11 cellular contexts compared by ENCODE assay signal in the genomic region with DNA sequence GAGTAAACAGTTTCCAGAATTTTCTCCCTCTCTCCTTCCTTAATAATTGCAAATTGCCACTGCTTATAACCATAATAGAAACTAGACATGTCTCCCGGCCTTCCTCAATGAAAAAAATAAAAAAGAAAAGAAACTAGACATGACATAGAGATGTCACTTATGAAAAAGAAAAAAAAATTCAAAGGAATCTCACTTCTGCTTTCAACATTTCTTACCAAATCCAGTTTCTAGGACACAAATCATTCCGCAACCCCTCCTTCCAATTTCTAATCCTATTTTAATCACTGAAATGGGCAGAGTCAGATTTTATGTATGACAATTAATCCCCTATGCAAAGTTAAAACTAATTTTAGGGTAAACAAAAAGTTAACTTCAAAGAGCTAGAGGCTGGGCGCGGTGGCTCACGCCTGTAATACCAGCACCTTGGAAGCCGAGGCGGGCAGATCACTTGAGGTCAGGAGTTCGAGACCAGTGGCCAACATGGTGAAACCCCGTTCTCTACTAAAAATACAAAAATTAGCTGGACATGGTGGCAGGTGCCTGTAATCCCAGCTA. TPM values are rescaled to one million over a fixed set of nuclear protein-coding genes. Genes with fewer than 3 reads are reported as not detected.
DNase-seq lines count a peak whose midpoint lies in the region; ATAC-seq and TF ChIP-seq lines count a peak whose summit lies in the region.
"Had no signal": no experiment of that assay in that cellular context is flagged by ENCODE, and none has a peak within 500 bp of the region (broad histone marks: within the 10 kb centered on the region; RNA-seq: fewer than 3 reads in every experiment).

No MANE protein-coding gene starts in this region.

- DNase-seq in HAP-1 (ENCODE audit: low spot score in 2 of 2) = peak; percentile 28 to 35
- DNase-seq in osteocyte (ENCODE audit: extremely low spot score, unreplicated experiment) = no peak
- no peak for DNase-seq in stimulated activated naive CD8-positive, alpha-beta T cell treated with anti-CD3 and anti-CD28 coated beads, Interleukin-15, amount 100 ng/mL, for 72 hours
- no peak for DNase-seq in Peyer's patch
- no peak for DNase-seq in activated CD4-positive, alpha-beta T cell treated with anti-CD3 and anti-CD28 coated beads, Interleukin-2, amount 50 U/mL, for 48 hours
- DNase-seq: DMS79; stimulated activated CD4-positive, alpha-beta T cell treated with anti-CD3 and anti-CD28 coated beads, Interleukin-2, amount 100 ng/mL, for 24 hours; testis had no signal

- in situ Hi-C loops in HAP-1 (cut with MboI; ENCODE audit: low sequenced_read_pairs) = no loop called here

- H3K4me3 ChIP-seq in HAP-1 (no peak overlapping the region), Peyer's patch (no peak overlapping the region)
- H3K4me3 ChIP-seq: testis had no signal

- peaks cover 31% of the 10 kb centered on the region for H3K4me1 Mint-ChIP-seq in osteocyte (ENCODE audit: unreplicated experiment)
- peaks cover 29% of the 10 kb centered on the region for H3K4me1 Mint-ChIP-seq in stimulated activated naive CD8-positive, alpha-beta T cell treated with anti-CD3 and anti-CD28 coated beads, Interleukin-15, amount 100 ng/mL, for 72 hours

- H3K27me3 ChIP-seq in HAP-1 (ENCODE audit: low read depth) (no peaks in the 10 kb centered on the region), Peyer's patch (no peaks in the 10 kb centered on the region)
- H3K27me3 ChIP-seq: testis had no signal

- ATAC-seq in GM18909 (IDR thresholded peaks at IDR 0.05; ENCODE audit: poor library complexity, unreplicated experiment) = peak; percentile 51
- peak; percentile 51 for ATAC-seq in HG03571 (IDR thresholded peaks at IDR 0.05; ENCODE audit: unreplicated experiment)
- ATAC-seq in stimulated activated naive CD8-positive, alpha-beta T cell treated with anti-CD3 and anti-CD28 coated beads, Interleukin-15, amount 100 ng/mL, for 72 hours = no peak

- TF ChIP-seq CTCF in osteocyte (IDR thresholded peaks at IDR 0.05) = no peak
- no peak for TF ChIP-seq CTCF in Peyer's patch (IDR thresholded peaks at IDR 0.05)

- no peak for TF ChIP-seq POLR2A in Peyer's patch (IDR thresholded peaks at IDR 0.05)

- H3K36me3 ChIP-seq in HAP-1 (replicated peaks) (no peaks in the 10 kb centered on the region), Peyer's patch (no peaks in the 10 kb centered on the region)

- H3K4me1 ChIP-seq in HAP-1 (peaks cover 30% of the 10 kb centered on the region), Peyer's patch (no peaks in the 10 kb centered on the region)
- H3K4me1 ChIP-seq: testis had no signal

- H3K27ac ChIP-seq in Peyer's patch = no peak overlapping the region
- H3K27ac ChIP-seq: testis had no signal

- peak overlapping the region; percentile 1 for H3K27ac Mint-ChIP-seq in osteocyte (ENCODE audit: unreplicated experiment)
- H3K27ac Mint-ChIP-seq in stimulated activated naive CD8-positive, alpha-beta T cell treated with anti-CD3 and anti-CD28 coated beads, Interleukin-15, amount 100 ng/mL, for 72 hours = peak overlapping the region in 1 of 2 donors; percentile 70

- no peaks in the 10 kb centered on the region for H3K9me3 Mint-ChIP-seq in osteocyte (ENCODE audit: unreplicated experiment)
- H3K9me3 Mint-ChIP-seq in stimulated activated naive CD8-positive, alpha-beta T cell treated with anti-CD3 and anti-CD28 coated beads, Interleukin-15, amount 100 ng/mL, for 72 hours = no peaks in the 10 kb centered on the region

- no peak overlapping the region for H3K4me3 Mint-ChIP-seq in osteocyte (ENCODE audit: unreplicated experiment)
- H3K4me3 Mint-ChIP-seq in stimulated activated naive CD8-positive, alpha-beta T cell treated with anti-CD3 and anti-CD28 coated beads, Interleukin-15, amount 100 ng/mL, for 72 hours = no peak overlapping the region

- H3K9me3 ChIP-seq in HAP-1 = no peaks in the 10 kb centered on the region
- H3K9me3 ChIP-seq in Peyer's patch = no peaks in the 10 kb centered on the region
- H3K9me3 ChIP-seq: testis had no signal

- no peaks in the 10 kb centered on the region for H3K27me3 Mint-ChIP-seq in osteocyte (ENCODE audit: unreplicated experiment)
- no peaks in the 10 kb centered on the region for H3K27me3 Mint-ChIP-seq in stimulated activated naive CD8-positive, alpha-beta T cell treated with anti-CD3 and anti-CD28 coated beads, Interleukin-15, amount 100 ng/mL, for 72 hours

- H3K36me3 Mint-ChIP-seq in osteocyte (ENCODE audit: unreplicated experiment) = no peaks in the 10 kb centered on the region
- H3K36me3 Mint-ChIP-seq: activated naive CD4-positive, alpha-beta T cell treated with anti-CD3 and anti-CD28 coated beads, Interleukin-2, amount 50 U/mL, for 72 hours had no signal

RNA-seq across cellular contexts. Expression of a gene that starts 40.1 kb away (rescaled TPM):
- total RNA-seq in osteocyte (10,441 and 10,582 TPM in 2 replicates), Peyer's patch (1,000 to 10,000 TPM; 4,216 to 7,500 (median 5,030) TPM)

Comparison
In these comparisons a context has a peak if more than half of its experiments do, and no peak if none do; other contexts are left out.
1. DNase-seq: peak in HAP-1 (2 of 2); none in osteocyte (single experiment), stimulated activated naive CD8-positive, alpha-beta T cell treated with anti-CD3 and anti-CD28 coated beads, Interleukin-15, amount 100 ng/mL, for 72 hours (0 of 2), Peyer's patch (0 of 3) and activated CD4-positive, alpha-beta T cell treated with anti-CD3 and anti-CD28 coated beads, Interleukin-2, amount 50 U/mL, for 48 hours (0 of 2).